Comparison of ENCODE assay signal across 16 cellular contexts in the genomic region with DNA sequence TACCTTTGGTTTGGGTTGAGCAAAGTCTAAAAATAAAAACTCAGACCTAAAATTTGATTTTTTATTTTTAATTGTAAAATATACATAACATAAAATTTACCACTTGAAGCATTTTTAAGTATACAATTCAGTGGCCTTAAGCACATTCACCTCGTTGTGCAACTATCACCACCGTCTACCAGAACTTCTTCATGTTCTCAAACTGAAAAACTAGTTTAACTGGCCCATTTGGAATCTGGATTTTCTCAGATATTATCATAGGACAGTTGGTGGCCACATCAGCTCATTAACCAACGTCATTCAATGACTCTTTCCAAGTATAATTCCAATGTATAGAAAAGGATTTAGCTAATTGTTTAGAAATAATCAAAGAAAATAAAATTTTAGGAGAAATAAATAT.
DNase-seq lines count a peak whose midpoint lies in the region; ATAC-seq and TF ChIP-seq lines count a peak whose summit lies in the region.
"Had no signal": no experiment of that assay in that cellular context is flagged by ENCODE, and none has a peak within 500 bp of the region (broad histone marks: within the 10 kb centered on the region; RNA-seq: fewer than 3 reads in every experiment).

No MANE protein-coding gene starts in this region.

- whole genome bisulfite sequencing in smooth muscle cell (ENCODE audit: low lambda C conversion rate) = 32% methylated on average over 3 of the region's 3 CpGs

- H3K27ac ChIP-seq in PC-3 (ENCODE audit: low read length) (no peak overlapping the region), smooth muscle cell (ENCODE audit: low read depth) (peak overlapping the region; percentile 13)
- H3K27ac ChIP-seq: GM23248 had no signal

- intact Hi-C loops in PC-3 (cut with micrococcal nuclease) = no loop called here

- BruUV-seq in PC-3 (replicated peaks; lab: Mats Ljungman, UMichigan) = no TSS peak

- no peak for TF ChIP-seq CTCF in PC-3 (conservative IDR thresholded peaks at IDR 0.05; ENCODE audit: low read depth, low read length)
- no peak for TF ChIP-seq CTCF in epithelial cell of esophagus (IDR thresholded peaks at IDR 0.05; ENCODE audit: insufficient read depth, low read depth, low read length, missing control alignments)
- no peak for TF ChIP-seq CTCF in smooth muscle cell (IDR thresholded peaks at IDR 0.05; ENCODE audit: borderline replicate concordance, insufficient read depth, poor library complexity, severe bottlenecking)

- no peaks in the 10 kb centered on the region for H3K36me3 ChIP-seq in PC-3 (ENCODE audit: low read depth, low read length)
- H3K36me3 ChIP-seq in smooth muscle cell (ENCODE audit: low read depth) = no peaks in the 10 kb centered on the region

- no peaks in the 10 kb centered on the region for H3K4me1 ChIP-seq in PC-3 (ENCODE audit: insufficient read depth, low read length)
- H3K4me1 ChIP-seq in smooth muscle cell (ENCODE audit: low read depth) = peaks cover 43% of the 10 kb centered on the region
- H3K4me1 ChIP-seq: Caco-2 had no signal

- H4K20me1 ChIP-seq in PC-3 (ENCODE audit: low read length) (no peaks in the 10 kb centered on the region), smooth muscle cell (ENCODE audit: low read depth) (no peaks in the 10 kb centered on the region)

- no peak overlapping the region for H2AFZ ChIP-seq in PC-3 (ENCODE audit: low read length)
- no peak overlapping the region for H2AFZ ChIP-seq in smooth muscle cell (ENCODE audit: low read depth)
- H2AFZ ChIP-seq: GM23248 had no signal

- H3K4me2 ChIP-seq in PC-3 (ENCODE audit: low read length) (no peak overlapping the region), smooth muscle cell (no peak overlapping the region)

- no peaks in the 10 kb centered on the region for H3K9me2 ChIP-seq in PC-3 (replicated peaks; ENCODE audit: low read length)

- POLR2A ChIA-PET in PC-3 (lab: Charles Lee; ENCODE audit: unreplicated experiment) = no interaction called here

- H3K27me3 ChIP-seq in PC-3 (ENCODE audit: low read length) (no peaks in the 10 kb centered on the region), smooth muscle cell (ENCODE audit: low read depth) (no peaks in the 10 kb centered on the region)

- ATAC-seq in PC-3 (no peak), GM19023 (IDR thresholded peaks at IDR 0.05; ENCODE audit: unreplicated experiment) (no peak)
- ATAC-seq: CD8-positive, alpha-beta T cell had no signal

- CTCF ChIA-PET in PC-3 (lab: Charles Lee) = no interaction called here

- no peaks in the 10 kb centered on the region for H3K9me3 ChIP-seq in PC-3 (ENCODE audit: low read length)
- H3K9me3 ChIP-seq in smooth muscle cell (replicated peaks; ENCODE audit: low read depth) = no peaks in the 10 kb centered on the region
- H3K9me3 ChIP-seq: Caco-2 had no signal

- H3K9ac ChIP-seq in PC-3 (ENCODE audit: low read length) (no peak overlapping the region), smooth muscle cell (ENCODE audit: low read depth) (no peak overlapping the region)
- H3K9ac ChIP-seq: GM23248 had no signal

- DNase-seq in SIG-M5 treated with dmso at 0.1 percent for 504 hours (lab: John Stamatoyannopoulos, UW; ENCODE audit: unreplicated experiment) (peak; percentile 19), SIG-M5 (lab: John Stamatoyannopoulos, UW) (no peak), PC-3 (peak; percentile 7), epithelial cell of esophagus (ENCODE audit: low read depth) (peak; percentile 56), smooth muscle cell (lab: John Stamatoyannopoulos, UW; ENCODE audit: unreplicated experiment) (no peak), NCI-H1105 (lab: John Stamatoyannopoulos, UW) (no peak), T1000 (lab: John Stamatoyannopoulos, UW) (no peak)
- DNase-seq: Caco-2; CD4-positive, CD25-positive, alpha-beta regulatory T cell; CD8-positive, alpha-beta T cell; DMS153; DND-41; GM23248; H7; HCEC 1CT had no signal

- no peaks in the 10 kb centered on the region for H3F3A ChIP-seq in PC-3 (ENCODE audit: low read length, unreplicated experiment)
- peaks cover 4% of the 10 kb centered on the region for H3F3A ChIP-seq in smooth muscle cell (ENCODE audit: low read depth)

- H3K4me3 ChIP-seq in PC-3 (ENCODE audit: low read length) = no peak overlapping the region
- H3K4me3 ChIP-seq in epithelial cell of esophagus (ENCODE audit: low read length) = no peak overlapping the region
- no peak overlapping the region for H3K4me3 ChIP-seq in smooth muscle cell
- H3K4me3 ChIP-seq: GM23248 had no signal

- H3K79me2 ChIP-seq in PC-3 (ENCODE audit: low read length) (no peaks in the 10 kb centered on the region), smooth muscle cell (ENCODE audit: low read depth) (no peaks in the 10 kb centered on the region)

Comparison
In these comparisons a context has a peak if more than half of its experiments do, and no peak if none do; other contexts are left out.
1. DNase-seq: peak in SIG-M5 treated with dmso at 0.1 percent for 504 hours (single experiment), PC-3 (single experiment) and epithelial cell of esophagus (single experiment); none in SIG-M5 (single experiment), smooth muscle cell (single experiment), NCI-H1105 (single experiment) and T1000 (single experiment).